In genomic region chr5:128097781-128098180, GRCh38 we compare ENCODE assay signal across 23 cellular contexts.
"Had no signal": no experiment of that assay in that cellular context is flagged by ENCODE, and none has a peak within 500 bp of the region (broad histone marks: within the 10 kb centered on the region; RNA-seq: fewer than 3 reads in every experiment).

No MANE protein-coding gene starts in this region.

- H3K4me3 ChIP-seq: MG63 had no signal

- H3K9me2 ChIP-seq: SK-N-SH had no signal

- H3K36me3 ChIP-seq: MG63 had no signal

- H3K9ac ChIP-seq: KMS-11, SK-N-SH had no signal

- ATAC-seq: Panc1, PC-3 had no signal

- H3K4me2 ChIP-seq: KMS-11, SK-N-SH had no signal

- H3K27ac ChIP-seq: KMS-11, RWPE1 had no signal

- H3K27me3 ChIP-seq: MG63 had no signal

- DNase-seq: IMR-90, MG63, NCI-H1092, NCI-H1105 treated with DMSO at 0.1 percent for 48 hours, NCI-H1417 treated with DMSO at 0.1 percent for 48 hours, NCI-H146, NCI-H1694 treated with DMSO at 0.1 percent for 48 hours, NCI-H1930, NCI-H2081, NCI-H2171, NCI-H226, NCI-H446, NCI-H510A, NCI-H524 treated with DMSO at 0.1 percent for 48 hours, NCI-H69, NCI-H774, PC-3, SHP77, SK-N-SH, SW 1271 had no signal
